ENCODE assay signal across 14 cellular contexts in the genomic region with DNA sequence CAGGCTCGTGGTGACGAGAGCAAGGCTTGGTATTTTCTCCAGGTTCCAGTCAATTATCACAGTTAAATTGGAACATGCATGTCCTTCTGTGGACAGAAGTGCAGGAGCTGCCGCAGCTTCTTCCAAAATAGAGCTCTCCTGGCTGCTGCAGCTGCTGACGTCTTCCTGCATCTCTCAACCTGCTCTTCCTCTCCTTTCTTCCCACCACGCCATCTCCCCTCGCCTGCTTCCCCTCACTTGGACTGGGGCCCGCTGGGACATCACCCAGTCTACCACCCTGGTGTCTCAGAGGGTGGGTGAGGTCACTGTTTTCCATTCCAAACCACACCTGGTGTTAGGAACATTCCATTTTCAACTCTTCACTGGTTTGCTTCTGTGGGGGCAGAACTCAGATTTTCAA. TPM values are rescaled to one million over a fixed set of nuclear protein-coding genes. Genes with fewer than 3 reads are reported as not detected.
DNase-seq lines count a peak whose midpoint lies in the region; ATAC-seq, FAIRE-seq and TF ChIP-seq lines count a peak whose summit lies in the region.
"Had no signal": no experiment of that assay in that cellular context is flagged by ENCODE, and none has a peak within 500 bp of the region (broad histone marks: within the 10 kb centered on the region; RNA-seq: fewer than 3 reads in every experiment).

No MANE protein-coding gene starts in this region.

- H3K27ac Mint-ChIP-seq in astrocyte (ENCODE audit: unreplicated experiment), result no peak overlapping the region
- H3K27ac Mint-ChIP-seq: activated naive CD4-positive, alpha-beta T cell treated with anti-CD3 and anti-CD28 coated beads for 36 hours; CD8-positive, alpha-beta T cell; stimulated activated naive B cell treated with anti-CD40 and anti-IgM and Interleukin-4, amounts not matched to agents 10 μg/mL and 1 μg/mL and 100 μg/mL, for 72 hours had no signal

- DNase-seq in NCI-H2029 (lab: John Stamatoyannopoulos, UW) (peak; percentile 43), astrocyte (ENCODE audit: low read depth) (peak; percentile 22), right lobe of liver (no peak), SW480 (ENCODE audit: low spot score) (no peak)
- DNase-seq: activated naive CD4-positive, alpha-beta T cell treated with anti-CD3 and anti-CD28 coated beads for 36 hours; CD8-positive, alpha-beta T cell; central memory CD4-positive, alpha-beta T cell; KG1; naive thymus-derived CD8-positive, alpha-beta T cell; right cardiac atrium; stimulated activated naive B cell treated with anti-CD40 and anti-IgM and Interleukin-4, amounts not matched to agents 10 μg/mL and 1 μg/mL and 100 μg/mL, for 72 hours had no signal

- no peaks in the 10 kb centered on the region for H4K20me1 ChIP-seq in astrocyte (ENCODE audit: insufficient read depth, low read length)

- H3K36me3 Mint-ChIP-seq in astrocyte (ENCODE audit: low read depth, unreplicated experiment), result no peaks in the 10 kb centered on the region
- H3K36me3 Mint-ChIP-seq: CD8-positive, alpha-beta T cell had no signal

- peak overlapping the region; percentile 53 for H3K9ac ChIP-seq in astrocyte (ENCODE audit: low read length)

- intact Hi-C loops in right lobe of liver (cut with DNase I), result no loop called here

- TF ChIP-seq CTCF in astrocyte (IDR thresholded peaks at IDR 0.05; ENCODE audit: insufficient read depth, low read depth, low read length) (no peak), right lobe of liver (IDR thresholded peaks at IDR 0.05) (no peak)

- peaks cover 4% of the 10 kb centered on the region for H3K4me1 Mint-ChIP-seq in astrocyte (ENCODE audit: low read depth, unreplicated experiment)

- H3K4me2 ChIP-seq in astrocyte (ENCODE audit: low read length), result peak overlapping the region; percentile 81

- no peaks in the 10 kb centered on the region for H3K27me3 ChIP-seq in astrocyte (ENCODE audit: insufficient read depth, low read length)
- H3K27me3 ChIP-seq in right lobe of liver, result no peaks in the 10 kb centered on the region
- no peaks in the 10 kb centered on the region for H3K27me3 ChIP-seq in thymus (ENCODE audit: control insufficient read depth, insufficient read depth)

- peak in 2 of 4 donors; percentile 42 to 54 for ATAC-seq in right lobe of liver
- no peak for ATAC-seq in HG03045 (IDR thresholded peaks at IDR 0.05; ENCODE audit: unreplicated experiment)
- no peak for ATAC-seq in HG03457 (IDR thresholded peaks at IDR 0.05; ENCODE audit: unreplicated experiment)
- ATAC-seq: CD8-positive, alpha-beta T cell; naive thymus-derived CD8-positive, alpha-beta T cell; right cardiac atrium; stimulated activated naive B cell treated with anti-CD40 and anti-IgM and Interleukin-4, amounts not matched to agents 10 μg/mL and 1 μg/mL and 100 μg/mL, for 72 hours had no signal

- peaks cover 16% of the 10 kb centered on the region for H3K4me1 ChIP-seq in astrocyte (ENCODE audit: insufficient read depth, low read length)
- H3K4me1 ChIP-seq in right lobe of liver, result peaks cover 0 to 14% (median 6%) of the 10 kb centered on the region in 4 donors
- H3K4me1 ChIP-seq in thymus (ENCODE audit: control insufficient read depth, insufficient read depth, low read length), result no peaks in the 10 kb centered on the region

- 56% methylated on average over 3 of the region's 7 CpGs for WGBS in right lobe of liver (ENCODE audit: insufficient coverage, low coverage, low lambda C conversion rate, missing lambda C conversion rate)
- 67% methylated on average over 7 of the region's 7 CpGs for WGBS in thymus

- H3K9me3 Mint-ChIP-seq in astrocyte (ENCODE audit: unreplicated experiment), result peaks cover 5% of the 10 kb centered on the region

- H3K4me3 Mint-ChIP-seq in astrocyte (ENCODE audit: unreplicated experiment), result no peak overlapping the region
- H3K4me3 Mint-ChIP-seq: activated naive CD4-positive, alpha-beta T cell treated with anti-CD3 and anti-CD28 coated beads for 36 hours; CD8-positive, alpha-beta T cell; naive thymus-derived CD8-positive, alpha-beta T cell; stimulated activated naive B cell treated with anti-CD40 and anti-IgM and Interleukin-4, amounts not matched to agents 10 μg/mL and 1 μg/mL and 100 μg/mL, for 72 hours had no signal

- H2AFZ ChIP-seq in astrocyte (ENCODE audit: low read depth, low read length), result peak overlapping the region; percentile 74

- H3K27ac ChIP-seq in astrocyte (ENCODE audit: low read depth, low read length), result no peak overlapping the region
- peak overlapping the region; percentile 36 to 78 (median 51) for H3K27ac ChIP-seq in right lobe of liver
- H3K27ac ChIP-seq in thymus (ENCODE audit: low read depth), result peak overlapping the region; percentile 8

- no peaks in the 10 kb centered on the region for H3K79me2 ChIP-seq in astrocyte (ENCODE audit: insufficient read depth, low read length)

- FAIRE-seq in astrocyte (lab: Jason Lieb, UNC), result no peak

- H3K9me3 ChIP-seq in astrocyte (ENCODE audit: insufficient read depth, low read depth, low read length), result no peaks in the 10 kb centered on the region
- H3K9me3 ChIP-seq in right lobe of liver, result no peaks in the 10 kb centered on the region
- no peaks in the 10 kb centered on the region for H3K9me3 ChIP-seq in thymus (ENCODE audit: control insufficient read depth)

- H3K36me3 ChIP-seq in astrocyte (ENCODE audit: insufficient read depth, low read length) (no peaks in the 10 kb centered on the region), right lobe of liver (no peaks in the 10 kb centered on the region), thymus (ENCODE audit: control insufficient read depth, insufficient read depth) (no peaks in the 10 kb centered on the region)

- peaks cover 7% of the 10 kb centered on the region for H3K27me3 Mint-ChIP-seq in astrocyte (ENCODE audit: low read depth, unreplicated experiment)

- H3K4me3 ChIP-seq in astrocyte (ENCODE audit: insufficient read depth, low read depth, low read length) (peak overlapping the region; percentile 6), right lobe of liver (peak overlapping the region in 1 of 3 donors; percentile 16), thymus (ENCODE audit: low read length) (no peak overlapping the region)

- TF ChIP-seq POLR2A in right lobe of liver (IDR thresholded peaks at IDR 0.05), result no peak

RNA-seq across cellular contexts. Expression of a gene that starts 41.4 kb away (rescaled TPM):
- total RNA-seq in astrocyte (not detected in 2 replicates), right lobe of liver (100 to 1,000 TPM in 2 of 6 experiments, 10 to 100 TPM in 4; 31.9 to 177 (median 70.2) TPM)
- polyA plus RNA-seq in thymus, result 0.11 TPM
- total RNA-seq: activated naive CD4-positive, alpha-beta T cell treated with anti-CD3 and anti-CD28 coated beads for 36 hours; CD8-positive, alpha-beta T cell; naive thymus-derived CD8-positive, alpha-beta T cell; right cardiac atrium had no signal
- polyA plus RNA-seq: naive thymus-derived CD8-positive, alpha-beta T cell; right cardiac atrium had no signal

Comparison
In these comparisons a context has a peak if more than half of its experiments do, and no peak if none do; other contexts are left out.
1. DNase-seq: peak in NCI-H2029 (single experiment) and astrocyte (single experiment); none in right lobe of liver (0 of 3) and SW480 (single experiment).
2. RNA of a gene that starts 41.4 kb away (total RNA-seq): 31.9 to 177 TPM in right lobe of liver; not detected in astrocyte; every median in the first group is over 10 times any median in the second.